Comparison of ENCODE assay signal across 20 cellular contexts in the genomic region with DNA sequence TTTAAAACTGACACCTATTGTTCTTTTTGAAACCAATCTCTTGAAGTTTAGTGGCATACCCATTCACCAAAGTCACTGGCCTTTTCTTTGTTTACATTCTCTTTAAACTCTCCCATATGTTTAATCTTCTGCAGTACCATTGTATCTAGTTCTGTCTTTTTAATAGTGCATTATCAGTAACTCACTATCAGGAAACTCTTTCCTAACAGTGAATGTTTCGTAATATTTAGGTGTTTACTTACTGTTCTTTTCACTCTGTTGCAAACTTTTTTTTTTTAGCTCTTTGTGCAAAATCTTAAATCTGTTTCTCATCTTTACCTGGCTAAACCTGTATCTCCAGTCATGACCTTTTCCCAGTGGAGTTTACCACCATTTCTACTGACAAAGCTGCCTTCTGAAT. TPM values are rescaled to one million over a fixed set of nuclear protein-coding genes. Genes with fewer than 3 reads are reported as not detected.
A peak's percentile ranks its signal among the peaks of the same experiment; 100 is the strongest.
DNase-seq lines count a peak whose midpoint lies in the region; ATAC-seq, FAIRE-seq and TF ChIP-seq lines count a peak whose summit lies in the region.
"Had no signal": no experiment of that assay in that cellular context is flagged by ENCODE, and none has a peak within 500 bp of the region (broad histone marks: within the 10 kb centered on the region; RNA-seq: fewer than 3 reads in every experiment).

No MANE protein-coding gene starts in this region.

- H2AFZ ChIP-seq in K562 (ENCODE audit: low read depth, low read length) (no peak overlapping the region), smooth muscle cell (ENCODE audit: low read depth) (no peak overlapping the region)

- H3F3A ChIP-seq in smooth muscle cell (ENCODE audit: low read depth): no peaks in the 10 kb centered on the region

- no peak for TF ChIP-seq CTCF in HEK293 (tag by site-specific recombination; IDR thresholded peaks at IDR 0.05)
- no peak for TF ChIP-seq CTCF in K562 (IDR thresholded peaks at IDR 0.05 in 2 of 3, conservative IDR thresholded peaks at IDR 0.05 in 1 of 3; ENCODE audit: insufficient read depth in 2 of 3, low read depth in 1 of 3, low read length in 3 of 3)
- TF ChIP-seq CTCF in smooth muscle cell (IDR thresholded peaks at IDR 0.05; ENCODE audit: borderline replicate concordance, insufficient read depth, poor library complexity, severe bottlenecking): no peak

- no peaks in the 10 kb centered on the region for H3K9me1 ChIP-seq in K562 (ENCODE audit: control insufficient read depth, insufficient read depth, low read length)

- no peak for TF ChIP-seq RAD21 in K562 (CRISPR knock-in tag; conservative IDR thresholded peaks at IDR 0.05 in 1 of 2, IDR thresholded peaks at IDR 0.05 in 1 of 2)

- H3K27me3 ChIP-seq in K562 (ENCODE audit: control insufficient read depth in 2 of 2, insufficient read depth in 2 of 2, low read length in 2 of 2): no peaks in the 10 kb centered on the region
- no peaks in the 10 kb centered on the region for H3K27me3 ChIP-seq in smooth muscle cell (ENCODE audit: low read depth)

- H3K4me2 ChIP-seq in K562 (ENCODE audit: insufficient read depth, low read length) (no peak overlapping the region), smooth muscle cell (no peak overlapping the region)

- no peak for ATAC-seq in K562
- ATAC-seq in left lobe of liver: peak; percentile 82
- ATAC-seq in GM21390 (IDR thresholded peaks at IDR 0.05; ENCODE audit: unreplicated experiment): no peak
- ATAC-seq: T-cell had no signal

- POLR2A ChIA-PET in HEK293 (lab: Yijun Ruan, JAX): interaction anchor here (0.6 kb wide), 1 partner anchor 150 kb away, joined by 3 read pairs; no protein-coding TSS in a partner anchor
- POLR2A ChIA-PET in K562 (lab: Yijun Ruan, JAX): interaction anchor here (1.4 kb wide), 1 partner anchor 12 kb away, joined by 3 read pairs; no protein-coding TSS in a partner anchor

- DNase-seq in K562 (ENCODE audit: extremely low read depth in 1 of 4, low spot score in 3 of 4): no peak
- DNase-seq in left lobe of liver (ENCODE audit: low spot score): no peak
- DNase-seq in smooth muscle cell (lab: John Stamatoyannopoulos, UW; ENCODE audit: unreplicated experiment): no peak
- DNase-seq in HT-29 (ENCODE audit: low spot score): no peak
- DNase-seq in NCI-H446 treated with DMSO at 0.1 percent for 48 hours (lab: John Stamatoyannopoulos, UW): no peak
- DNase-seq: COR-L47, EL, GOT3, KBM-7, NCI-H1436, NCI-H2081 treated with DMSO at 0.1 percent for 48 hours, NCI-H524, Right ventricle myocardium superior, T-cell had no signal

- no peak for TF ChIP-seq EP300 in K562 (IDR thresholded peaks at IDR 0.05; ENCODE audit: low read length)

- no peak for FAIRE-seq in K562 (lab: Jason Lieb, UNC)
- FAIRE-seq: GM19239, RCC 7860 had no signal

- TF ChIP-seq POLR2A in K562 (conservative IDR thresholded peaks at IDR 0.05): no peak

- BruUV-seq in K562 (replicated peaks; lab: Mats Ljungman, UMichigan): no TSS peak

- CTCF ChIA-PET in HEK293 (lab: Yijun Ruan, JAX) (interaction anchor here (0.6 kb wide), 1 partner anchor 65 kb away, joined by 3 read pairs; no protein-coding TSS in a partner anchor), K562 (lab: Yijun Ruan, JAX; ENCODE audit: low intra/inter-chr PET ratio) (no interaction called here)

- no peak overlapping the region for H3K9ac ChIP-seq in K562 (ENCODE audit: insufficient read depth in 1 of 2, low read depth in 2 of 2, low read length in 2 of 2)
- H3K9ac ChIP-seq in smooth muscle cell (ENCODE audit: low read depth): no peak overlapping the region

- H3K4me1 ChIP-seq in HEK293 (ENCODE audit: control insufficient read depth, insufficient read depth, low read length): peaks cover 35% of the 10 kb centered on the region
- peaks cover 0 to 14% of the 10 kb centered on the region in 2 experiments; a peak in 2 of 5 replicates for H3K4me1 ChIP-seq in K562 (replicated peaks in 1 of 2; ENCODE audit: control insufficient read depth in 2 of 2, insufficient read depth in 2 of 2, low read length in 2 of 2)
- peaks cover 7% of the 10 kb centered on the region for H3K4me1 ChIP-seq in smooth muscle cell (ENCODE audit: low read depth)

- peaks cover 95% of the 10 kb centered on the region for H3K79me2 ChIP-seq in K562 (ENCODE audit: control insufficient read depth, insufficient read depth, low read length)
- H3K79me2 ChIP-seq in smooth muscle cell (ENCODE audit: low read depth): peaks cover 100% of the 10 kb centered on the region

- H3K36me3 ChIP-seq in HEK293 (ENCODE audit: control insufficient read depth in 2 of 2, insufficient read depth in 1 of 2, low read length in 2 of 2) (peaks cover 16 to 33% of the 10 kb centered on the region in 2 experiments), K562 (ENCODE audit: control insufficient read depth, insufficient read depth, low read length) (peaks cover 19% of the 10 kb centered on the region; the same call in 2 of the 3 replicates), smooth muscle cell (ENCODE audit: low read depth) (no peaks in the 10 kb centered on the region)

- intact Hi-C loops in K562 (cut with micrococcal nuclease): no loop called here

- H3K9me3 ChIP-seq in HEK293 (ENCODE audit: control insufficient read depth, insufficient read depth, low read depth, low read length): no peaks in the 10 kb centered on the region
- no peaks in the 10 kb centered on the region for H3K9me3 ChIP-seq in K562 (replicated peaks; ENCODE audit: control insufficient read depth, insufficient read depth, low read depth, low read length)
- no peaks in the 10 kb centered on the region for H3K9me3 ChIP-seq in smooth muscle cell (replicated peaks; ENCODE audit: low read depth)

- 0 out of 2 replicates have a peak, but pooled peaks cover 6% of the 10 kb centered on the region for H4K20me1 ChIP-seq in K562 (replicated peaks; ENCODE audit: control insufficient read depth, insufficient read depth, low read length)
- H4K20me1 ChIP-seq in smooth muscle cell (ENCODE audit: low read depth): peaks cover 100% of the 10 kb centered on the region

- H3K4me3 ChIP-seq in HEK293 (ENCODE audit: low read depth, low read length): no peak overlapping the region
- H3K4me3 ChIP-seq in K562: no peak overlapping the region
- H3K4me3 ChIP-seq in smooth muscle cell: no peak overlapping the region
- H3K4me3 ChIP-seq: SK-N-MC had no signal

- 84% methylated on average over 1 of the region's 1 CpG for WGBS in K562 (ENCODE audit: insufficient coverage, low coverage, missing lambda C conversion rate)
- WGBS in smooth muscle cell (ENCODE audit: low lambda C conversion rate): 60% methylated on average over 1 of the region's 1 CpG

- in situ Hi-C loops in K562 (cut with MboI): no loop called here

- H3K27ac ChIP-seq in HEK293 (ENCODE audit: extremely low read depth, low read depth, low read length) (no peak overlapping the region), K562 (ENCODE audit: extremely low read depth, low read depth, low read length) (no peak overlapping the region), smooth muscle cell (ENCODE audit: low read depth) (peak overlapping the region; percentile 19)
- H3K27ac ChIP-seq: SK-N-MC had no signal

TF ChIP-seq in HEK293, 187 proteins besides CTCF, POLR2A, EP300 and RAD21 (continues in another document):
- TF ChIP-seq PRDM1 (tag by site-specific recombination; IDR thresholded peaks at IDR 0.05): peak; percentile 67

RNA-seq across cellular contexts. Expression of gene SMAD5, which starts 17.2 kb away (rescaled TPM):
- 37.6 and 119 TPM in 2 replicates for total RNA-seq in K562 (2011; cell fraction: chromatin; rRNA removed; ENCODE audit: low replicate concordance)
- total RNA-seq in K562 (2011; cell fraction: nucleolus; rRNA removed): 9.2 and 17.2 TPM in 2 replicates
- total RNA-seq in K562 (2011; cell fraction: nucleoplasm; rRNA removed): 23.3 and 36.0 TPM in 2 replicates
- total RNA-seq in K562 (2014; rRNA removed) (14.7 and 14.8 TPM in 2 replicates), K562 (2014; rRNA removed; fragmentation: Illumina TruSeq; extraction: Trizol) (35.0 and 47.9 TPM in 2 replicates), K562 (2015; rRNA removed; fragmentation: Illumina TruSeq; extraction: Trizol) (26.5 and 29.5 TPM in 2 replicates), K562 (2021) (34.4 and 38.5 TPM in 2 replicates), left lobe of liver (22.8 TPM), smooth muscle cell (61.7 and 85.4 TPM in 2 replicates)
- polyA plus RNA-seq in K562 (2011; rRNA removed) (49.0 and 53.9 TPM in 2 replicates), K562 (2014; fragmentation: Illumina TruSeq; extraction: Trizol) (20.3 and 21.1 TPM in 2 replicates), K562 (2014; fragmentation: Nextera tagmentation; extraction: Ambion mirVana) (10 to 100 TPM; 14.2 to 18.9 TPM), K562 (2014; rRNA removed) (12.4 and 17.4 TPM in 2 replicates), smooth muscle cell (24.8 and 28.5 TPM in 2 replicates)
- polyA plus RNA-seq in K562 (2011; cell fraction: cytosol; rRNA removed): 23.7 and 43.2 TPM in 2 replicates
- polyA plus RNA-seq in K562 (2011; cell fraction: nucleus; rRNA removed): 15.7 and 27.0 TPM in 2 replicates
- polyA plus RNA-seq in K562 (2012): 12.9 and 17.5 TPM in 2 replicates
- 143 and 178 TPM in 2 replicates for polyA minus RNA-seq in K562 (2011; rRNA and poly(A)+ RNA removed)
- polyA minus RNA-seq in K562 (2011; cell fraction: cytosol; rRNA and poly(A)+ RNA removed): 41.4 and 59.4 TPM in 2 replicates
- polyA minus RNA-seq in K562 (2011; cell fraction: nucleus; rRNA and poly(A)+ RNA removed): 19.7 and 42.3 TPM in 2 replicates
- 12.4 and 14.5 TPM in 2 replicates for total RNA-seq in HT-29 (2014; rRNA removed; shearing (Covaris generic))

RNA-seq across cellular contexts. Expression of gene SMIM32, which starts 43.1 kb away (rescaled TPM):
- not detected in 2 replicates for total RNA-seq in K562 (2011; cell fraction: chromatin; rRNA removed; ENCODE audit: low replicate concordance)
- not detected in 2 replicates for total RNA-seq in K562 (2011; cell fraction: nucleolus; rRNA removed)
- total RNA-seq in K562 (2011; cell fraction: nucleoplasm; rRNA removed): not detected in 2 replicates
- not detected in 2 replicates for total RNA-seq in K562 (2014; rRNA removed)
- total RNA-seq in K562 (2014; rRNA removed; fragmentation: Illumina TruSeq; extraction: Trizol): not detected in 2 replicates
- not detected in 2 replicates for total RNA-seq in K562 (2015; rRNA removed; fragmentation: Illumina TruSeq; extraction: Trizol)
- not detected in 2 replicates for total RNA-seq in K562 (2021)
- not detected in 2 replicates for polyA plus RNA-seq in K562 (2011; rRNA removed)
- not detected in 2 replicates for polyA plus RNA-seq in K562 (2011; cell fraction: cytosol; rRNA removed)
- not detected in 2 replicates for polyA plus RNA-seq in K562 (2011; cell fraction: nucleus; rRNA removed)
- not detected in 2 replicates for polyA plus RNA-seq in K562 (2012)
- polyA plus RNA-seq in K562 (2014; fragmentation: Illumina TruSeq; extraction: Trizol): not detected in 2 replicates
- not detected for polyA plus RNA-seq in K562 (2014; fragmentation: Nextera tagmentation; extraction: Ambion mirVana)
- not detected in 2 replicates for polyA plus RNA-seq in K562 (2014; rRNA removed)
- polyA minus RNA-seq in K562 (2011; rRNA and poly(A)+ RNA removed): not detected in 2 replicates
- polyA minus RNA-seq in K562 (2011; cell fraction: cytosol; rRNA and poly(A)+ RNA removed): not detected in 2 replicates
- polyA minus RNA-seq in K562 (2011; cell fraction: nucleus; rRNA and poly(A)+ RNA removed): not detected in 2 replicates
- total RNA-seq in left lobe of liver: not detected
- total RNA-seq in smooth muscle cell: 1.5 and 1.9 TPM in 2 replicates
- 0.24 and 2.2 TPM in 2 replicates for polyA plus RNA-seq in smooth muscle cell
- total RNA-seq in HT-29 (2014; rRNA removed; shearing (Covaris generic)): not detected in 2 replicates
- total RNA-seq: HT1080, Right ventricle myocardium superior, T-cell had no signal
